Comparison of ENCODE assay signal across 20 cellular contexts in the genomic region with DNA sequence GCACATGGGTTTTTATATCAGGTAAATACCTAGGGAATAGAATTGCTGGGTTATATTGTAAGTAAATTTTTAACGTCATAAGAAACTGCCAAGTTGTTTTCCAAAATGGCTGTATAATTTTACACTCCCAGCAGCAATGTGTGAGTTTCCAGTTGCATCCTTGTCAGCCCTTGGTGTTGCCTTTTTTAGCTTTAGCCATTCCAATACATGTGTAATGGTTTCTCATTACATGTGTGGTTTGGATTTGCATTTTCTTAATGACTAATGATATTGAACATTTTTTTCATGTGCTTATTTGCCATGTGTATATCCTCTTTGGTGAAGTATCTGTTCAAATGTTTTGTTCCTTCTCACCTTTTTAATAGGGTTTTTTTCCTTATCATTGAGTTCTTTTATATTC.
"Had no signal": no experiment of that assay in that cellular context is flagged by ENCODE, and none has a peak within 500 bp of the region (broad histone marks: within the 10 kb centered on the region; RNA-seq: fewer than 3 reads in every experiment).

No MANE protein-coding gene starts in this region.

- ATAC-seq: effector memory CD8-positive, alpha-beta T cell; heart right ventricle; mucosa of descending colon; natural killer cell; right cardiac atrium; stimulated activated effector memory CD8-positive, alpha-beta T cell treated with anti-CD3 and anti-CD28 coated beads, Interleukin-12 subunit alpha, Interleukin-12 subunit beta, amount 100 ng/mL, for 72 hours; stimulated activated naive CD8-positive, alpha-beta T cell treated with anti-CD3 and anti-CD28 coated beads, Interleukin-15, Interleukin-2, amounts not matched to agents 100 U/mL and 50 U/mL, for 24 hours had no signal

- H3K4me3 Mint-ChIP-seq: dendritic cell treated with granulocyte-macrophage colony-stimulating factor and Interleukin-4, amounts not matched to agents 40 ng/mL and 50 ng/mL, for 4 days; effector memory CD8-positive, alpha-beta T cell; natural killer cell; neural crest cell; stimulated activated effector memory CD8-positive, alpha-beta T cell treated with anti-CD3 and anti-CD28 coated beads, Interleukin-12 subunit alpha, Interleukin-12 subunit beta, amount 100 ng/mL, for 72 hours had no signal

- H3K27me3 Mint-ChIP-seq: dendritic cell treated with granulocyte-macrophage colony-stimulating factor and Interleukin-4, amounts not matched to agents 40 ng/mL and 50 ng/mL, for 4 days; effector memory CD8-positive, alpha-beta T cell had no signal

- DNase-seq: cerebellar nuclear complex; effector memory CD8-positive, alpha-beta T cell; heart right ventricle; hypothalamus; kidney glomerular epithelial cell; mammary epithelial cell; mucosa of descending colon; natural killer cell; ovary; right cardiac atrium; stimulated activated CD4-positive, alpha-beta T cell treated with anti-CD3 and anti-CD28 coated beads, Interleukin-4, amount 100 ng/mL, for 1 hour; stimulated activated CD8-positive, alpha-beta memory T cell treated with anti-CD3 and anti-CD28 coated beads, Interleukin-4, amount 100 ng/mL, for 48 hours; stimulated activated naive CD8-positive, alpha-beta T cell treated with anti-CD3 and anti-CD28 coated beads, Interleukin-15, Interleukin-2, amounts not matched to agents 100 U/mL and 50 U/mL, for 24 hours; thyroid gland had no signal

- H3K27ac Mint-ChIP-seq: dendritic cell treated with granulocyte-macrophage colony-stimulating factor and Interleukin-4, amounts not matched to agents 40 ng/mL and 50 ng/mL, for 4 days; effector memory CD8-positive, alpha-beta T cell; natural killer cell; stimulated activated effector memory CD8-positive, alpha-beta T cell treated with anti-CD3 and anti-CD28 coated beads, Interleukin-12 subunit alpha, Interleukin-12 subunit beta, amount 100 ng/mL, for 72 hours had no signal

- H3K36me3 ChIP-seq: ovary had no signal

- H3K9me3 Mint-ChIP-seq: effector memory CD8-positive, alpha-beta T cell; stimulated activated effector memory CD8-positive, alpha-beta T cell treated with anti-CD3 and anti-CD28 coated beads, Interleukin-12 subunit alpha, Interleukin-12 subunit beta, amount 100 ng/mL, for 72 hours had no signal

- H3K4me1 Mint-ChIP-seq: stimulated activated effector memory CD8-positive, alpha-beta T cell treated with anti-CD3 and anti-CD28 coated beads, Interleukin-12 subunit alpha, Interleukin-12 subunit beta, amount 100 ng/mL, for 72 hours had no signal

- H3K36me3 Mint-ChIP-seq: natural killer cell had no signal

- H3K27me3 ChIP-seq: esophagus muscularis mucosa, heart right ventricle, ovary, suprapubic skin, thyroid gland had no signal

- H3K27ac ChIP-seq: epithelial cell of prostate, esophagus muscularis mucosa, heart right ventricle, ovary, suprapubic skin, thyroid gland had no signal

- H3K4me3 ChIP-seq: esophagus muscularis mucosa, heart right ventricle, mucosa of descending colon, ovary, suprapubic skin, thyroid gland had no signal

- H3K4me1 ChIP-seq: suprapubic skin had no signal

- H3K9me3 ChIP-seq: esophagus muscularis mucosa, heart right ventricle, mucosa of descending colon, ovary, suprapubic skin, thyroid gland had no signal
